ENCODE assay signal across 31 cellular contexts in genomic region chr3:98002717-98003116, GRCh38.
"Had no signal": no experiment of that assay in that cellular context is flagged by ENCODE, and none has a peak within 500 bp of the region (broad histone marks: within the 10 kb centered on the region; RNA-seq: fewer than 3 reads in every experiment).

No MANE protein-coding gene starts in this region.

- H3K27me3 ChIP-seq: Peyer's patch, SJCRH30 had no signal

- H3K9me3 ChIP-seq: Peyer's patch, SJCRH30 had no signal

- H3K4me1 ChIP-seq: Peyer's patch, SJCRH30 had no signal

- DNase-seq: Karpas-422, KG1, NCI-H1048, NCI-H1092 treated with DMSO at 0.1 percent for 48 hours, NCI-H1105 treated with DMSO at 0.1 percent for 48 hours, NCI-H1417, NCI-H1436, NCI-H146, NCI-H1694 treated with DMSO at 0.1 percent for 48 hours, NCI-H187 treated with DMSO at 0.1 percent for 48 hours, NCI-H2029, NCI-H2081, NCI-H2171 treated with DMSO at 0.1 percent for 48 hours, NCI-H2227 treated with DMSO at 0.1 percent for 48 hours, NCI-H345, NCI-H446, NCI-H510A treated with DMSO at 0.1 percent for 48 hours, NCI-H524 treated with DMSO at 0.1 percent for 48 hours, NCI-H526 treated with DMSO at 0.1 percent for 48 hours, NCI-H774, PC-3, Peyer's patch, SHP77, SIG-M5, SJCRH30, T-cell had no signal

- H3K36me3 ChIP-seq: Peyer's patch, SJCRH30 had no signal

- H3K27ac ChIP-seq: Peyer's patch, RWPE1, SJCRH30, SK-N-MC had no signal

- H3K4me3 ChIP-seq: K562, Peyer's patch, SJCRH30, SK-N-MC had no signal

- ATAC-seq: K562, PC-3, Right ventricle myocardium inferior, SK-N-SH treated with all-trans-retinoic acid at 6 μM for 48 hours had no signal
